Comparison of ENCODE assay signal across 9 cellular contexts in genomic region chr1:26960625-26960966, GRCh38. TPM values are rescaled to one million over a fixed set of nuclear protein-coding genes. Genes with fewer than 3 reads are reported as not detected.
A peak's percentile ranks its signal among the peaks of the same experiment; 100 is the strongest.
DNase-seq lines count a peak whose midpoint lies in the region; ATAC-seq, FAIRE-seq and TF ChIP-seq lines count a peak whose summit lies in the region.
"Had no signal": no experiment of that assay in that cellular context is flagged by ENCODE, and none has a peak within 500 bp of the region (broad histone marks: within the 10 kb centered on the region; RNA-seq: fewer than 3 reads in every experiment).

No MANE protein-coding gene starts in this region.

- FAIRE-seq in bronchial epithelial cell (lab: Jason Lieb, UNC) = no peak

- H3K36me3 Mint-ChIP-seq in activated naive CD4-positive, alpha-beta T cell treated with anti-CD3 and anti-CD28 coated beads, Interleukin-2, amount 50 U/mL, for 24 hours = no peaks in the 10 kb centered on the region
- no peaks in the 10 kb centered on the region for H3K36me3 Mint-ChIP-seq in type B pancreatic cell

- H3K27me3 ChIP-seq in bronchial epithelial cell (ENCODE audit: control insufficient read depth, insufficient read depth, low read length) (no peaks in the 10 kb centered on the region), lung (ENCODE audit: control insufficient read depth, insufficient read depth) (no peaks in the 10 kb centered on the region)

- H3K4me1 Mint-ChIP-seq in activated naive CD4-positive, alpha-beta T cell treated with anti-CD3 and anti-CD28 coated beads, Interleukin-2, amount 50 U/mL, for 24 hours = peaks cover 6% of the 10 kb centered on the region
- H3K4me1 Mint-ChIP-seq in type B pancreatic cell (ENCODE audit: unreplicated experiment) = peaks cover 5% of the 10 kb centered on the region

- H3K4me1 ChIP-seq in lung (ENCODE audit: control insufficient read depth in 2 of 2, insufficient read depth in 2 of 2, low read length in 2 of 2) = peaks cover 0 to 4% of the 10 kb centered on the region in 2 donors

- WGBS in lung, 2 donors = 23 to 29% methylated on average over 3 of the region's 3 CpGs

- H3K4me3 Mint-ChIP-seq in activated naive CD4-positive, alpha-beta T cell treated with anti-CD3 and anti-CD28 coated beads, Interleukin-2, amount 50 U/mL, for 24 hours = peak overlapping the region; percentile 82
- H3K4me3 Mint-ChIP-seq in type B pancreatic cell = peak overlapping the region; percentile 93

- peak overlapping the region in 1 of 2 donors; percentile 72 for H3K27ac ChIP-seq in lung (ENCODE audit: low read depth in 1 of 2, low read length in 1 of 2)

- H3K36me3 ChIP-seq in bronchial epithelial cell (ENCODE audit: control insufficient read depth, insufficient read depth, low read length) = no peaks in the 10 kb centered on the region
- H3K36me3 ChIP-seq in lung (ENCODE audit: control insufficient read depth in 2 of 2, insufficient read depth in 2 of 2, low read length in 2 of 2) = no peaks in the 10 kb centered on the region

- TF ChIP-seq CTCF in bronchial epithelial cell (IDR thresholded peaks at IDR 0.05; ENCODE audit: insufficient read depth, low read length, severe bottlenecking) (no peak), lung (IDR thresholded peaks at IDR 0.05; ENCODE audit: control extremely low read depth, extremely low read depth) (no peak), type B pancreatic cell (conservative IDR thresholded peaks at IDR 0.05) (no peak)

- H3K4me3 ChIP-seq in bronchial epithelial cell (ENCODE audit: low read depth, low read length) = peak overlapping the region; percentile 97
- H3K4me3 ChIP-seq in lung = peak overlapping the region; percentile 28

- H3K9me3 Mint-ChIP-seq in activated naive CD4-positive, alpha-beta T cell treated with anti-CD3 and anti-CD28 coated beads, Interleukin-2, amount 50 U/mL, for 24 hours = no peaks in the 10 kb centered on the region
- H3K9me3 Mint-ChIP-seq in type B pancreatic cell = peaks cover 5% of the 10 kb centered on the region

- H3K9me3 ChIP-seq in lung (ENCODE audit: control insufficient read depth in 2 of 2, insufficient read depth in 1 of 2, low read length in 1 of 2) = peaks cover 2 to 3% of the 10 kb centered on the region in 2 donors

- H3K27me3 Mint-ChIP-seq in activated naive CD4-positive, alpha-beta T cell treated with anti-CD3 and anti-CD28 coated beads, Interleukin-2, amount 50 U/mL, for 24 hours = no peaks in the 10 kb centered on the region
- H3K27me3 Mint-ChIP-seq in type B pancreatic cell = peaks cover 62% of the 10 kb centered on the region

- no peak overlapping the region for H3K27ac Mint-ChIP-seq in activated naive CD4-positive, alpha-beta T cell treated with anti-CD3 and anti-CD28 coated beads, Interleukin-2, amount 50 U/mL, for 24 hours
- peak overlapping the region; percentile 93 for H3K27ac Mint-ChIP-seq in type B pancreatic cell

- ATAC-seq in lung (ENCODE audit: insufficient read depth, low FRiP score) = no peak
- ATAC-seq in HG02981 (IDR thresholded peaks at IDR 0.05; ENCODE audit: unreplicated experiment) = no peak

- no peak for DNase-seq in activated naive CD4-positive, alpha-beta T cell (lab: John Stamatoyannopoulos, UW)
- no peak for DNase-seq in bronchial epithelial cell (ENCODE audit: low read depth)
- no peak for DNase-seq in lung (ENCODE audit: low spot score)
- DNase-seq in type B pancreatic cell (ENCODE audit: extremely low spot score, unreplicated experiment) = no peak
- no peak for DNase-seq in mesenteric fat pad (ENCODE audit: low spot score)
- no peak for DNase-seq in COLO829 (ENCODE audit: low spot score)

RNA-seq across cellular contexts. Expression of gene KDF1, which starts 0.3 kb away (rescaled TPM):
- total RNA-seq in bronchial epithelial cell (13.2 and 14.7 TPM in 2 replicates), lung (1 to 10 TPM; 6.6 to 9.3 TPM), type B pancreatic cell (ENCODE audit: low replicate concordance) (12.2 and 26.9 TPM in 2 replicates), mesenteric fat pad (not detected)
- 10 to 100 TPM in 1 of 2 donors, 1 to 10 TPM in 1; 8.3 to 12.5 TPM for polyA plus RNA-seq in lung

RNA-seq across cellular contexts. Expression of gene TRNP1, which starts 32.9 kb away (rescaled TPM):
- total RNA-seq in bronchial epithelial cell (11.1 and 15.3 TPM in 2 replicates), lung (10 to 100 TPM in 1 of 2 donors, 1 to 10 TPM in 1; 2.0 to 23.1 TPM), type B pancreatic cell (ENCODE audit: low replicate concordance) (39.2 and 52.3 TPM in 2 replicates), mesenteric fat pad (1.7 TPM)
- 10 to 100 TPM in 1 of 2 donors, 1 to 10 TPM in 1; 8.3 to 21.8 TPM for polyA plus RNA-seq in lung

RNA-seq across cellular contexts. Expression of gene NUDC, which starts 39.1 kb away (rescaled TPM):
- total RNA-seq in bronchial epithelial cell (23.2 and 28.5 TPM in 2 replicates), lung (10 to 100 TPM; 39.3 to 68.7 TPM), type B pancreatic cell (ENCODE audit: low replicate concordance) (73.4 and 82.7 TPM in 2 replicates), mesenteric fat pad (49.7 TPM)
- 10 to 100 TPM; 60.1 to 77.8 TPM for polyA plus RNA-seq in lung

RNA-seq across cellular contexts. Expression of gene NR0B2, which starts 46.8 kb away (rescaled TPM):
- total RNA-seq in bronchial epithelial cell (not detected in 2 replicates), lung (1 to 10 TPM; 2.1 to 2.3 TPM), type B pancreatic cell (ENCODE audit: low replicate concordance) (6.8 and 7.2 TPM in 2 replicates), mesenteric fat pad (0.29 TPM)
- 1 to 10 TPM; 1.6 to 6.0 TPM for polyA plus RNA-seq in lung
- polyA plus RNA-seq: BJ had no signal

RNA-seq across cellular contexts. Expression of gene TENT5B, which starts 52.1 kb away (rescaled TPM):
- 21.1 and 73.0 TPM in 2 replicates for total RNA-seq in bronchial epithelial cell
- 10 to 100 TPM; 22.2 to 43.1 TPM for total RNA-seq in lung
- 10 to 100 TPM; 13.5 to 17.8 TPM for polyA plus RNA-seq in lung
- 9.3 and 10.4 TPM in 2 replicates for total RNA-seq in type B pancreatic cell (ENCODE audit: low replicate concordance)
- total RNA-seq in mesenteric fat pad = 3.3 TPM
